In genomic region chr9:133054966-133055365, GRCh38 we compare ENCODE assay signal across 18 cellular contexts. TPM values are rescaled to one million over a fixed set of nuclear protein-coding genes. Genes with fewer than 3 reads are reported as not detected.
A peak's percentile ranks its signal among the peaks of the same experiment; 100 is the strongest.
DNase-seq lines count a peak whose midpoint lies in the region; ATAC-seq, FAIRE-seq and TF ChIP-seq lines count a peak whose summit lies in the region.
"Had no signal": no experiment of that assay in that cellular context is flagged by ENCODE, and none has a peak within 500 bp of the region (broad histone marks: within the 10 kb centered on the region; RNA-seq: fewer than 3 reads in every experiment).

No MANE protein-coding gene starts in this region.

- ATAC-seq in HG03097 (IDR thresholded peaks at IDR 0.05; ENCODE audit: low FRiP score, unreplicated experiment) = no peak
- ATAC-seq: stimulated activated effector memory CD8-positive, alpha-beta T cell treated with anti-CD3 and anti-CD28 coated beads, Interleukin-12 subunit alpha, Interleukin-12 subunit beta, amount 100 ng/mL, for 72 hours had no signal

- DNase-seq in ELR (ENCODE audit: low read depth) (peak; percentile 61), astrocyte (ENCODE audit: low read depth) (peak; percentile 4), cardiac septum (ENCODE audit: low spot score) (peak; percentile 88), skeletal muscle cell (ENCODE audit: low read depth) (peak; percentile 53), DMS114 treated with DMSO at 0.1 percent for 48 hours (lab: John Stamatoyannopoulos, UW; ENCODE audit: unreplicated experiment) (no peak), KBM-7 (no peak)
- no peak for DNase-seq in stimulated activated naive CD4-positive, alpha-beta T cell treated with Interleukin-2 at 50 U/mL for 16 hours (lab: John Stamatoyannopoulos, UW)
- DNase-seq: activated T-cell treated with anti-CD3 and anti-CD28 coated beads, Interleukin-2, amount 50 U/mL, for 24 hours; CD4-positive, alpha-beta memory T cell; GDM1; H9; NCI-H2029 treated with DMSO at 0.1 percent for 48 hours; Peyer's patch; stimulated activated CD4-positive, alpha-beta T cell treated with anti-CD3 and anti-CD28 coated beads, Interleukin-4, amount 100 ng/mL, for 24 hours; T-helper 2 cell; uterus had no signal

- no peak overlapping the region for H3K4me2 ChIP-seq in astrocyte (ENCODE audit: low read length)

- peaks cover 5% of the 10 kb centered on the region for H3K4me1 Mint-ChIP-seq in astrocyte (ENCODE audit: low read depth, unreplicated experiment)

- no peaks in the 10 kb centered on the region for H3K4me1 ChIP-seq in astrocyte (ENCODE audit: insufficient read depth, low read length)
- H3K4me1 ChIP-seq: uterus had no signal

- H3K9me3 ChIP-seq in astrocyte (ENCODE audit: insufficient read depth, low read depth, low read length) = no peaks in the 10 kb centered on the region
- H3K9me3 ChIP-seq: Peyer's patch, uterus had no signal

- no peak for FAIRE-seq in astrocyte (lab: Jason Lieb, UNC)

- intact Hi-C loops in cardiac septum (cut with DNase I) = loop anchor here (5.0 kb wide), 2 partner anchors 82 to 92 kb away; no protein-coding TSS in a partner anchor

- no peak overlapping the region for H3K4me3 Mint-ChIP-seq in astrocyte (ENCODE audit: unreplicated experiment)
- H3K4me3 Mint-ChIP-seq: activated T-cell treated with anti-CD3 and anti-CD28 coated beads, Interleukin-2, amount 50 U/mL, for 24 hours; CD4-positive, alpha-beta memory T cell; stimulated activated effector memory CD8-positive, alpha-beta T cell treated with anti-CD3 and anti-CD28 coated beads, Interleukin-12 subunit alpha, Interleukin-12 subunit beta, amount 100 ng/mL, for 72 hours had no signal

- no peak for TF ChIP-seq CTCF in astrocyte (IDR thresholded peaks at IDR 0.05; ENCODE audit: insufficient read depth, low read depth, low read length)

- no peaks in the 10 kb centered on the region for H3K27me3 Mint-ChIP-seq in astrocyte (ENCODE audit: low read depth, unreplicated experiment)
- H3K27me3 Mint-ChIP-seq: activated T-cell treated with anti-CD3 and anti-CD28 coated beads, Interleukin-2, amount 50 U/mL, for 24 hours; CD4-positive, alpha-beta memory T cell had no signal

- in situ Hi-C loops in KBM-7 (cut with MboI; ENCODE audit: low pct_unique_long_range_greater_than_20kb, low sequenced_read_pairs) = no loop called here

- H3K4me3 ChIP-seq in astrocyte (ENCODE audit: insufficient read depth, low read depth, low read length) (no peak overlapping the region), skeletal muscle cell (ENCODE audit: low read depth, low read length) (no peak overlapping the region)
- H3K4me3 ChIP-seq: Peyer's patch, uterus had no signal

- peak overlapping the region; percentile 62 for H3K27ac Mint-ChIP-seq in astrocyte (ENCODE audit: unreplicated experiment)
- H3K27ac Mint-ChIP-seq: activated T-cell treated with anti-CD3 and anti-CD28 coated beads, Interleukin-2, amount 50 U/mL, for 24 hours; H9 had no signal

- no peak overlapping the region for H3K27ac ChIP-seq in astrocyte (ENCODE audit: low read depth, low read length)
- H3K27ac ChIP-seq: uterus had no signal

- H3K27me3 ChIP-seq in astrocyte (ENCODE audit: insufficient read depth, low read length) = no peaks in the 10 kb centered on the region
- H3K27me3 ChIP-seq: Peyer's patch, uterus had no signal

- H3K9ac ChIP-seq in astrocyte (ENCODE audit: low read length) = no peak overlapping the region

- H3K79me2 ChIP-seq in astrocyte (ENCODE audit: insufficient read depth, low read length) = no peaks in the 10 kb centered on the region

- peaks cover 21% of the 10 kb centered on the region for H4K20me1 ChIP-seq in astrocyte (ENCODE audit: insufficient read depth, low read length)

- no peaks in the 10 kb centered on the region for H3K9me3 Mint-ChIP-seq in astrocyte (ENCODE audit: unreplicated experiment)
- H3K9me3 Mint-ChIP-seq: activated T-cell treated with anti-CD3 and anti-CD28 coated beads, Interleukin-2, amount 50 U/mL, for 24 hours; CD4-positive, alpha-beta memory T cell; H9; stimulated activated effector memory CD8-positive, alpha-beta T cell treated with anti-CD3 and anti-CD28 coated beads, Interleukin-12 subunit alpha, Interleukin-12 subunit beta, amount 100 ng/mL, for 72 hours had no signal

- peaks cover 13% of the 10 kb centered on the region for H3K36me3 ChIP-seq in astrocyte (ENCODE audit: insufficient read depth, low read length)
- H3K36me3 ChIP-seq: uterus had no signal

- peaks cover 24% of the 10 kb centered on the region for H3K36me3 Mint-ChIP-seq in astrocyte (ENCODE audit: low read depth, unreplicated experiment)

- H2AFZ ChIP-seq in astrocyte (ENCODE audit: low read depth, low read length) = no peak overlapping the region

RNA-seq across cellular contexts. Expression of gene CEL, which starts 6.8 kb away (rescaled TPM):
- total RNA-seq in astrocyte (2.3 and 3.4 TPM in 2 replicates), cardiac septum (0.59 TPM)

RNA-seq across cellular contexts. Expression of gene GTF3C5, which starts 24.2 kb away (rescaled TPM):
- total RNA-seq in astrocyte = 46.4 and 49.9 TPM in 2 replicates
- 27.6 TPM for total RNA-seq in cardiac septum

Comparison
In these comparisons a context has a peak if more than half of its experiments do, and no peak if none do; other contexts are left out.
1. DNase-seq: peak in ELR (single experiment), astrocyte (single experiment), cardiac septum (single experiment) and skeletal muscle cell (single experiment); none in DMS114 treated with DMSO at 0.1 percent for 48 hours (single experiment), KBM-7 (single experiment) and stimulated activated naive CD4-positive, alpha-beta T cell treated with Interleukin-2 at 50 U/mL for 16 hours (single experiment).